ENCODE assay signal across 13 cellular contexts in the genomic region with DNA sequence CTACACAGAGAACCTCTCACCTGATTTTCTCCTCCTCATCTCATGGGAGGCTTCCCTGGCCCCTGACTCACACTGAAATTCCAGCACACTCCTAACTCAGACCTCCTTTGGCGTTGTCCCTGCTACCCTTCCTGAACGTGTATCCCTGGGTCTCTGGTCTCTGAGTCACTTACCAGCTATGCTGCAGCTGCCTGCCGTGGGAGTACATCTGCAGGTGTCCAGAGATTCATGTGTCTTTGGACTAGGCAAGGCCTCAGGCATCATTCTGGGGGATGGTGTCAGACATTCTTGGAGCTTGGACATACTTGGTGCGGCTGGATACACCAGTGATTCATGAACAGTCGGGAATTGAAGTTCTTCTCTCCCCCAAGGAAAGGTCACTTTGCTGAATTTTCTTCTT.
DNase-seq lines count a peak whose midpoint lies in the region; ATAC-seq and TF ChIP-seq lines count a peak whose summit lies in the region.
"Had no signal": no experiment of that assay in that cellular context is flagged by ENCODE, and none has a peak within 500 bp of the region (broad histone marks: within the 10 kb centered on the region; RNA-seq: fewer than 3 reads in every experiment).

No MANE protein-coding gene starts in this region.

- peak overlapping the region; percentile 54 for H3K27ac Mint-ChIP-seq in MCF 10A (ENCODE audit: low read depth, unreplicated experiment)
- H3K27ac Mint-ChIP-seq: activated CD4-positive, alpha-beta T cell treated with anti-CD3 and anti-CD28 coated beads, Interleukin-2, amount 10 ng/mL, durations not matched to agents 7 days and 5 days; activated T-helper 17 cell treated with anti-CD3 and anti-CD28 coated beads, Interleukin-2, amount 50 U/mL, for 72 hours had no signal

- H2AK5ac ChIP-seq in IMR-90 (ENCODE audit: low read depth, low read length) (no peak overlapping the region), mesenchymal stem cell (ENCODE audit: low read length, severe bottlenecking) (no peak overlapping the region)

- H3K4ac ChIP-seq in IMR-90 (ENCODE audit: low read depth, low read length) (no peak overlapping the region), mesenchymal stem cell (ENCODE audit: low read depth in 1 of 2, low read length in 2 of 2) (no peak overlapping the region)

- H3K9me3 Mint-ChIP-seq in MCF 10A (ENCODE audit: unreplicated experiment), result peaks cover 8% of the 10 kb centered on the region
- H3K9me3 Mint-ChIP-seq: activated CD4-positive, alpha-beta T cell treated with anti-CD3 and anti-CD28 coated beads, Interleukin-2, amount 10 ng/mL, durations not matched to agents 7 days and 5 days had no signal

- H2AK9ac ChIP-seq in IMR-90 (replicated peaks; ENCODE audit: low read depth, low read length, poor library complexity), result no peak overlapping the region

- POLR2A ChIA-PET in IMR-90 (lab: Charles Lee; ENCODE audit: unreplicated experiment) (no interaction called here), MCF 10A (lab: Yijun Ruan, JAX) (interaction anchor here (0.5 to 0.7 kb wide), 4 partner anchors 46 to 933 kb away, joined by 3 to 5 read pairs (median 4); no protein-coding TSS in a partner anchor)

- no peak overlapping the region for H3K27ac ChIP-seq in IMR-90 (ENCODE audit: insufficient read depth, low read length)
- H3K27ac ChIP-seq in mesenchymal stem cell (ENCODE audit: low read length, poor library complexity, severe bottlenecking), result peak overlapping the region; percentile 99

- CTCF ChIA-PET in IMR-90 (lab: Yijun Ruan, JAX), result no interaction called here
- CTCF ChIA-PET in MCF 10A (lab: Yijun Ruan, JAX), result interaction anchor here (0.6 to 1.5 kb wide), 4 partner anchors 11 to 341 kb away, joined by 3 read pairs; no protein-coding TSS in a partner anchor

- H3K79me1 ChIP-seq in IMR-90 (ENCODE audit: low read depth in 1 of 2, low read length in 2 of 2) (no peaks in the 10 kb centered on the region), mesenchymal stem cell (replicated peaks; ENCODE audit: low read length, poor library complexity, severe bottlenecking) (no peaks in the 10 kb centered on the region)

- H4K91ac ChIP-seq in IMR-90 (ENCODE audit: insufficient read depth, low read depth, low read length), result no peak overlapping the region
- H4K91ac ChIP-seq in mesenchymal stem cell (ENCODE audit: low read length), result no peak overlapping the region

- H3K36me3 ChIP-seq in IMR-90 (ENCODE audit: control insufficient read depth, insufficient read depth, low read length) (no peaks in the 10 kb centered on the region), mesenchymal stem cell (ENCODE audit: control insufficient read depth in 1 of 2, insufficient read depth in 2 of 2, low read depth in 1 of 2, low read length in 2 of 2) (peaks cover 0 to 6% of the 10 kb centered on the region in 2 experiments)
- H3K36me3 ChIP-seq: BE2C had no signal

- no peak overlapping the region for H3K4me2 ChIP-seq in IMR-90 (ENCODE audit: low read depth, low read length)
- H3K4me2 ChIP-seq in mesenchymal stem cell (ENCODE audit: low read length, poor library complexity, severe bottlenecking), result no peak overlapping the region

- peak overlapping the region; percentile 21 for H2AFZ ChIP-seq in IMR-90 (replicated peaks; ENCODE audit: low read length, poor library complexity)
- no peak overlapping the region for H2AFZ ChIP-seq in mesenchymal stem cell (ENCODE audit: low read depth, low read length)

- no peaks in the 10 kb centered on the region for H3K27me3 Mint-ChIP-seq in MCF 10A (ENCODE audit: insufficient read depth, unreplicated experiment)

- no peak overlapping the region for H4K5ac ChIP-seq in IMR-90 (ENCODE audit: low read depth, low read length)

- DNase-seq in AG09309 (ENCODE audit: low read depth) (peak; percentile 11), IMR-90 (peak; percentile 3), MCF 10A (ENCODE audit: unreplicated experiment) (peak; percentile 90), mesenchymal stem cell (peak; percentile 0), HuH-7.5 (ENCODE audit: low spot score) (no peak), NCI-H748 treated with DMSO at 0.1 percent for 48 hours (lab: John Stamatoyannopoulos, UW) (no peak), NOMO-1 treated with dmso at 0.1 percent for 144 hours (lab: John Stamatoyannopoulos, UW; ENCODE audit: unreplicated experiment) (no peak)
- DNase-seq: activated CD4-positive, alpha-beta T cell treated with anti-CD3 and anti-CD28 coated beads, Interleukin-2, amount 10 ng/mL, durations not matched to agents 7 days and 5 days; BE2C; caudate nucleus; NCI-H2081 treated with DMSO at 0.1 percent for 48 hours had no signal

- no peak overlapping the region for H2BK20ac ChIP-seq in IMR-90 (ENCODE audit: low read depth, low read length)

- peaks cover 12% of the 10 kb centered on the region for H3K36me3 Mint-ChIP-seq in MCF 10A (ENCODE audit: insufficient read depth, unreplicated experiment)

- H2BK120ac ChIP-seq in IMR-90 (ENCODE audit: low read depth, low read length), result no peak overlapping the region
- no peak overlapping the region for H2BK120ac ChIP-seq in mesenchymal stem cell (ENCODE audit: low read depth, low read length)

- intact Hi-C loops in IMR-90 (cut with micrococcal nuclease), result no loop called here
- intact Hi-C loops in MCF 10A (cut with micrococcal nuclease), result no loop called here

- TF ChIP-seq POLR2A in IMR-90 (IDR thresholded peaks at IDR 0.05; ENCODE audit: low read depth, low read length), result no peak

- H3K9me3 ChIP-seq in IMR-90 (ENCODE audit: control insufficient read depth, insufficient read depth, low read length) (peaks cover 6% of the 10 kb centered on the region; the same call in 1 of the 2 replicates), mesenchymal stem cell (ENCODE audit: control insufficient read depth, low read length) (peaks cover 10% of the 10 kb centered on the region)
- H3K9me3 ChIP-seq: BE2C had no signal

- TF ChIP-seq RAD21 in IMR-90 (IDR thresholded peaks at IDR 0.05; ENCODE audit: low read length), result no peak

- no peak overlapping the region for H4K8ac ChIP-seq in IMR-90 (ENCODE audit: low read depth in 2 of 2, low read length in 2 of 2)
- no peak overlapping the region for H4K8ac ChIP-seq in mesenchymal stem cell (ENCODE audit: low read length)

- H2BK5ac ChIP-seq in IMR-90 (ENCODE audit: low read depth, low read length, poor library complexity, severe bottlenecking) (no peak overlapping the region), mesenchymal stem cell (ENCODE audit: low read depth, low read length, poor library complexity, severe bottlenecking) (no peak overlapping the region)

- no peaks in the 10 kb centered on the region for H3K4me1 ChIP-seq in IMR-90 (ENCODE audit: control insufficient read depth, insufficient read depth, low read length)
- peaks cover 9% of the 10 kb centered on the region for H3K4me1 ChIP-seq in mesenchymal stem cell (ENCODE audit: control insufficient read depth, insufficient read depth, low read depth, low read length)
- H3K4me1 ChIP-seq: BE2C had no signal

- H2BK15ac ChIP-seq in IMR-90 (ENCODE audit: low read depth, low read length), result no peak overlapping the region
- H2BK15ac ChIP-seq in mesenchymal stem cell (ENCODE audit: low read depth, poor library complexity, severe bottlenecking), result no peak overlapping the region

- H3K4me3 ChIP-seq in AG09309 (ENCODE audit: control insufficient read depth, low read depth, low read length), result no peak overlapping the region
- H3K4me3 ChIP-seq in IMR-90 (ENCODE audit: insufficient read depth, low read depth, low read length), result no peak overlapping the region
- no peak overlapping the region for H3K4me3 ChIP-seq in mesenchymal stem cell (ENCODE audit: insufficient read depth in 1 of 2, low read depth in 1 of 2, low read length in 2 of 2)

- in situ Hi-C loops in IMR-90 (cut with MboI; ENCODE audit: low sequenced_read_pairs), result no loop called here

- no peak overlapping the region for H3K56ac ChIP-seq in IMR-90 (ENCODE audit: extremely low read depth, insufficient read depth, low read length)

- H3K14ac ChIP-seq in IMR-90 (replicated peaks; ENCODE audit: low read depth, low read length), result no peak overlapping the region
- no peak overlapping the region for H3K14ac ChIP-seq in mesenchymal stem cell (ENCODE audit: low read length in 2 of 2)

- no peaks in the 10 kb centered on the region for H3K9me1 ChIP-seq in IMR-90 (ENCODE audit: insufficient read depth, low read length)

- WGBS in IMR-90 (ENCODE audit: extremely low coverage in 2 of 2, insufficient read length in 1 of 2), 2 experiments, result 40% methylated on average over 1 of the region's 5 CpGs; no CpG with 5 or more reads in 1 of the 2 experiments
- 28% methylated on average over 5 of the region's 5 CpGs for WGBS in mesenchymal stem cell

- TF ChIP-seq CTCF in AG09309 (IDR thresholded peaks at IDR 0.05; ENCODE audit: control insufficient read depth, insufficient read depth, low read depth, low read length, missing control alignments), result no peak
- TF ChIP-seq CTCF in IMR-90 (conservative IDR thresholded peaks at IDR 0.05; ENCODE audit: low read depth, low read length), result no peak
- TF ChIP-seq CTCF in MCF 10A (IDR thresholded peaks at IDR 0.05; ENCODE audit: unreplicated experiment), result no peak

- H3K4me3 Mint-ChIP-seq in MCF 10A (ENCODE audit: unreplicated experiment), result no peak overlapping the region
- H3K4me3 Mint-ChIP-seq: activated CD4-positive, alpha-beta T cell treated with anti-CD3 and anti-CD28 coated beads, Interleukin-2, amount 10 ng/mL, durations not matched to agents 7 days and 5 days; activated T-helper 17 cell treated with anti-CD3 and anti-CD28 coated beads, Interleukin-2, amount 50 U/mL, for 72 hours had no signal

- ATAC-seq in IMR-90 (ENCODE audit: low read depth) (no peak), GM18868 (IDR thresholded peaks at IDR 0.05; ENCODE audit: unreplicated experiment) (no peak)
- ATAC-seq: activated T-helper 17 cell treated with anti-CD3 and anti-CD28 coated beads, Interleukin-2, amount 50 U/mL, for 72 hours had no signal

- H3K27me3 ChIP-seq in IMR-90 (ENCODE audit: control insufficient read depth, insufficient read depth, low read length), result no peaks in the 10 kb centered on the region
- no peaks in the 10 kb centered on the region for H3K27me3 ChIP-seq in mesenchymal stem cell (ENCODE audit: control insufficient read depth in 1 of 2, insufficient read depth in 1 of 2, low read length in 2 of 2)

- no peak overlapping the region for H3K9ac ChIP-seq in IMR-90 (ENCODE audit: low read depth, low read length)
- H3K9ac ChIP-seq in mesenchymal stem cell (ENCODE audit: low read length), result no peak overlapping the region

- BruUV-seq in IMR-90 (replicated peaks; lab: Mats Ljungman, UMichigan), result no TSS peak
- BruUV-seq in MCF 10A (replicated peaks; lab: Mats Ljungman, UMichigan), result no TSS peak

- no peaks in the 10 kb centered on the region for H4K20me1 ChIP-seq in IMR-90 (ENCODE audit: insufficient read depth, low read length)

- H3K23ac ChIP-seq in IMR-90 (ENCODE audit: low read depth, low read length), result no peak overlapping the region
- H3K23ac ChIP-seq in mesenchymal stem cell (ENCODE audit: low read length in 2 of 2), result no peak overlapping the region

- peaks cover 18% of the 10 kb centered on the region for H3K4me1 Mint-ChIP-seq in MCF 10A (ENCODE audit: insufficient read depth, unreplicated experiment)
- H3K4me1 Mint-ChIP-seq: activated CD4-positive, alpha-beta T cell treated with anti-CD3 and anti-CD28 coated beads, Interleukin-2, amount 10 ng/mL, durations not matched to agents 7 days and 5 days; activated T-helper 17 cell treated with anti-CD3 and anti-CD28 coated beads, Interleukin-2, amount 50 U/mL, for 72 hours had no signal

- H3K18ac ChIP-seq in IMR-90 (ENCODE audit: low read depth, low read length), result no peak overlapping the region
- no peak overlapping the region for H3K18ac ChIP-seq in mesenchymal stem cell (ENCODE audit: low read depth in 1 of 2, low read length in 2 of 2)

- dilution Hi-C loops in IMR-90 (cut with HindIII; ENCODE audit: low sequenced_read_pairs, unreplicated experiment), result no loop called here

- H2BK12ac ChIP-seq in mesenchymal stem cell (ENCODE audit: low read length in 2 of 2), result no peak overlapping the region

Comparison
In these comparisons a context has a peak if more than half of its experiments do, and no peak if none do; other contexts are left out.
1. DNase-seq: peak in AG09309 (single experiment), IMR-90 (single experiment), MCF 10A (single experiment) and mesenchymal stem cell (single experiment); none in HuH-7.5 (single experiment), NCI-H748 treated with DMSO at 0.1 percent for 48 hours (single experiment) and NOMO-1 treated with dmso at 0.1 percent for 144 hours (single experiment).